ENCODE assay signal across 1 cellular context in genomic region chr19:42150940-42151339, GRCh38.
TF ChIP-seq lines count a peak whose summit lies in the region.

No MANE protein-coding gene starts in this region.

TF ChIP-seq in SK-N-SH, 30 proteins besides CTCF, POLR2A, EP300 and RAD21 (continued from another document):
- TF ChIP-seq IRF3 (IDR thresholded peaks at IDR 0.05; ENCODE audit: low read depth, low read length), result no peak
- no peak for TF ChIP-seq FOXM1 (IDR thresholded peaks at IDR 0.05; ENCODE audit: low read depth)
- TF ChIP-seq RXRA (IDR thresholded peaks at IDR 0.05; ENCODE audit: borderline replicate concordance, low read depth), result no peak
- no peak for TF ChIP-seq ZBTB33 (IDR thresholded peaks at IDR 0.05; ENCODE audit: borderline replicate concordance, low read depth)
- TF ChIP-seq USF2 (IDR thresholded peaks at IDR 0.05; ENCODE audit: borderline replicate concordance, low read depth, low read length), result no peak
- no peak for TF ChIP-seq CHD2 (IDR thresholded peaks at IDR 0.05; ENCODE audit: low read length, partially characterized antibody)
